Comparison of ENCODE assay signal across 1 cellular context in the genomic region with DNA sequence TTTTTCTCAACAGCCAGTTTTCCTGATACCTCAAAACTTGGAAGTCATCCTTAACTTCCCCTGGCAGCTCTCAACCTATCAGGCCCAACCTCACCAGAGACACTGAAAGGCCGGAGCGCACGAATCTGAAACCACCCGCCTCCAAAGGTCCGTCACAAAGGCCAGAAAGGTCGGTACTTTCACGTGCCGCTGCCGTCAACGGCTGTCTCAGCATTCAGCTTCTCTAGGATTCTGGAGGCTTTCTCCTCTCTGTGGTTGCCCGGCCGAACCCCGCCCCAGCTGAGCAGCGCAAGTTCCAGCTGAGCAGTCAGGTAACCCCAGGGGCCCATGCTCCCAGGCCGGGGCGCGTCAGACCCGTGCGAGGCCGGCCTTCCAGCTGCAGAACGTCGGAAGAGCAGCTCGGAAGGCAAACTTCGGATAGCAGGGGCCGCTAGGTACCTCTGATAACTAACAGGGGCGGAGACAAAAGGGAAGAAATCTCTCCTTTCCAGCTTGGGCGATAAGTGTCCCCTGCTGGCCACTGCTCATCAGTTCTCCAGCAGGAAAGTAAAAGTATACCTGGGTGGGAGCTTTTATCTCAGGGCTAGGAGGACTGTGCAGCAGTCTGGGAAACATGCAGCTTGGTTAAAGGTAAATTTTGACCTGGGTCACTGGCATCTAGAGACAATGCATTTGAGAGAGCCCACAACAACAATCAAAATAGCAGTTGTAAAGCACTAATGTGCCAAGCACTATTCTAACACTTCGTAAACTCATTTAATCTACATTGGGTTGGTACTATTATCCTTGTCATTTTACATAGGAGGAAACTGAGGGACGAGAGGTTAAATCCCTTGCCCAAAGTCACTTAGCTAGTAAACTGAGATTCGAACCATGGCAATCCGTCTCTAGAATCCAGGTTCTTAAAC.
TF ChIP-seq lines count a peak whose summit lies in the region.

No MANE protein-coding gene starts in this region.

TF ChIP-seq in HepG2, 621 proteins besides CTCF, POLR2A, EP300 and RAD21 (continued from another document):
- TF ChIP-seq, protein P1, sequence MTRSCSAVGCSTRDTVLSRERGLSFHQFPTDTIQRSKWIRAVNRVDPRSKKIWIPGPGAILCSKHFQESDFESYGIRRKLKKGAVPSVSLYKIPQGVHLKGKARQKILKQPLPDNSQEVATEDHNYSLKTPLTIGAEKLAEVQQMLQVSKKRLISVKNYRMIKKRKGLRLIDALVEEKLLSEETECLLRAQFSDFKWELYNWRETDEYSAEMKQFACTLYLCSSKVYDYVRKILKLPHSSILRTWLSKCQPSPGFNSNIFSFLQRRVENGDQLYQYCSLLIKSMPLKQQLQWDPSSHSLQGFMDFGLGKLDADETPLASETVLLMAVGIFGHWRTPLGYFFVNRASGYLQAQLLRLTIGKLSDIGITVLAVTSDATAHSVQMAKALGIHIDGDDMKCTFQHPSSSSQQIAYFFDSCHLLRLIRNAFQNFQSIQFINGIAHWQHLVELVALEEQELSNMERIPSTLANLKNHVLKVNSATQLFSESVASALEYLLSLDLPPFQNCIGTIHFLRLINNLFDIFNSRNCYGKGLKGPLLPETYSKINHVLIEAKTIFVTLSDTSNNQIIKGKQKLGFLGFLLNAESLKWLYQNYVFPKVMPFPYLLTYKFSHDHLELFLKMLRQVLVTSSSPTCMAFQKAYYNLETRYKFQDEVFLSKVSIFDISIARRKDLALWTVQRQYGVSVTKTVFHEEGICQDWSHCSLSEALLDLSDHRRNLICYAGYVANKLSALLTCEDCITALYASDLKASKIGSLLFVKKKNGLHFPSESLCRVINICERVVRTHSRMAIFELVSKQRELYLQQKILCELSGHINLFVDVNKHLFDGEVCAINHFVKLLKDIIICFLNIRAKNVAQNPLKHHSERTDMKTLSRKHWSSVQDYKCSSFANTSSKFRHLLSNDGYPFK (CRISPR knock-in tag; IDR thresholded peaks at IDR 0.05; ENCODE audit: borderline replicate concordance) = peak; percentile 84; the same call in 1 of the 2 replicates
- peak; percentile 67; the same call in 1 of the 2 replicates for TF ChIP-seq SIX1 (CRISPR knock-in tag; IDR thresholded peaks at IDR 0.05; ENCODE audit: borderline replicate concordance)
- TF ChIP-seq, protein P2, sequence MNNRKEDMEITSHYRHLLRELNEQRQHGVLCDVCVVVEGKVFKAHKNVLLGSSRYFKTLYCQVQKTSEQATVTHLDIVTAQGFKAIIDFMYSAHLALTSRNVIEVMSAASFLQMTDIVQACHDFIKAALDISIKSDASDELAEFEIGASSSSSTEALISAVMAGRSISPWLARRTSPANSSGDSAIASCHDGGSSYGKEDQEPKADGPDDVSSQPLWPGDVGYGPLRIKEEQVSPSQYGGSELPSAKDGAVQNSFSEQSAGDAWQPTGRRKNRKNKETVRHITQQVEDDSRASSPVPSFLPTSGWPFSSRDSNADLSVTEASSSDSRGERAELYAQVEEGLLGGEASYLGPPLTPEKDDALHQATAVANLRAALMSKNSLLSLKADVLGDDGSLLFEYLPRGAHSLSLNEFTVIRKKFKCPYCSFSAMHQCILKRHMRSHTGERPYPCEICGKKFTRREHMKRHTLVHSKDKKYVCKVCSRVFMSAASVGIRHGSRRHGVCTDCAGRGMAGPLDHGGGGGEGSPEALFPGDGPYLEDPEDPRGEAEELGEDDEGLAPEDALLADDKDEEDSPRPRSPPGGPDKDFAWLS (CRISPR knock-in tag; IDR thresholded peaks at IDR 0.05; ENCODE audit: borderline replicate concordance) = no peak
- TF ChIP-seq PHF5A (CRISPR knock-in tag; IDR thresholded peaks at IDR 0.05; ENCODE audit: low read depth, unreplicated experiment) = peak; percentile 30
- TF ChIP-seq FOXM1 (CRISPR knock-in tag; IDR thresholded peaks at IDR 0.05) = no peak
- TF ChIP-seq ZNF326 (CRISPR knock-in tag; IDR thresholded peaks at IDR 0.05; ENCODE audit: borderline replicate concordance) = no peak
- peak; percentile 58; the same call in 1 of the 2 replicates for TF ChIP-seq RFXANK (CRISPR knock-in tag; IDR thresholded peaks at IDR 0.05)
- TF ChIP-seq U2AF1 (optimal IDR thresholded peaks at IDR 0.05; ENCODE audit: low read depth, low read length) = peak; percentile 87
- TF ChIP-seq, protein P3, sequence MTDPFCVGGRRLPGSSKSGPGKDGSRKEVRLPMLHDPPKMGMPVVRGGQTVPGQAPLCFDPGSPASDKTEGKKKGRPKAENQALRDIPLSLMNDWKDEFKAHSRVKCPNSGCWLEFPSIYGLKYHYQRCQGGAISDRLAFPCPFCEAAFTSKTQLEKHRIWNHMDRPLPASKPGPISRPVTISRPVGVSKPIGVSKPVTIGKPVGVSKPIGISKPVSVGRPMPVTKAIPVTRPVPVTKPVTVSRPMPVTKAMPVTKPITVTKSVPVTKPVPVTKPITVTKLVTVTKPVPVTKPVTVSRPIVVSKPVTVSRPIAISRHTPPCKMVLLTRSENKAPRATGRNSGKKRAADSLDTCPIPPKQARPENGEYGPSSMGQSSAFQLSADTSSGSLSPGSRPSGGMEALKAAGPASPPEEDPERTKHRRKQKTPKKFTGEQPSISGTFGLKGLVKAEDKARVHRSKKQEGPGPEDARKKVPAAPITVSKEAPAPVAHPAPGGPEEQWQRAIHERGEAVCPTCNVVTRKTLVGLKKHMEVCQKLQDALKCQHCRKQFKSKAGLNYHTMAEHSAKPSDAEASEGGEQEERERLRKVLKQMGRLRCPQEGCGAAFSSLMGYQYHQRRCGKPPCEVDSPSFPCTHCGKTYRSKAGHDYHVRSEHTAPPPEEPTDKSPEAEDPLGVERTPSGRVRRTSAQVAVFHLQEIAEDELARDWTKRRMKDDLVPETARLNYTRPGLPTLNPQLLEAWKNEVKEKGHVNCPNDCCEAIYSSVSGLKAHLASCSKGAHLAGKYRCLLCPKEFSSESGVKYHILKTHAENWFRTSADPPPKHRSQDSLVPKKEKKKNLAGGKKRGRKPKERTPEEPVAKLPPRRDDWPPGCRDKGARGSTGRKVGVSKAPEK (CRISPR knock-in tag; IDR thresholded peaks at IDR 0.05; ENCODE audit: borderline replicate concordance) = no peak
- peak; percentile 89; the same call in 1 of the 2 replicates for TF ChIP-seq ZZZ3 (CRISPR knock-in tag; IDR thresholded peaks at IDR 0.05; ENCODE audit: borderline replicate concordance)
- TF ChIP-seq, protein P4, sequence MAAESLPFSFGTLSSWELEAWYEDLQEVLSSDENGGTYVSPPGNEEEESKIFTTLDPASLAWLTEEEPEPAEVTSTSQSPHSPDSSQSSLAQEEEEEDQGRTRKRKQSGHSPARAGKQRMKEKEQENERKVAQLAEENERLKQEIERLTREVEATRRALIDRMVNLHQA (CRISPR knock-in tag; IDR thresholded peaks at IDR 0.05) = no peak
- no peak for TF ChIP-seq TBX3 (IDR thresholded peaks at IDR 0.05; ENCODE audit: borderline replicate concordance)
- TF ChIP-seq ZBTB21 (CRISPR knock-in tag; IDR thresholded peaks at IDR 0.05) = peak; percentile 49; the same call in 1 of the 2 replicates
- TF ChIP-seq, protein P5, sequence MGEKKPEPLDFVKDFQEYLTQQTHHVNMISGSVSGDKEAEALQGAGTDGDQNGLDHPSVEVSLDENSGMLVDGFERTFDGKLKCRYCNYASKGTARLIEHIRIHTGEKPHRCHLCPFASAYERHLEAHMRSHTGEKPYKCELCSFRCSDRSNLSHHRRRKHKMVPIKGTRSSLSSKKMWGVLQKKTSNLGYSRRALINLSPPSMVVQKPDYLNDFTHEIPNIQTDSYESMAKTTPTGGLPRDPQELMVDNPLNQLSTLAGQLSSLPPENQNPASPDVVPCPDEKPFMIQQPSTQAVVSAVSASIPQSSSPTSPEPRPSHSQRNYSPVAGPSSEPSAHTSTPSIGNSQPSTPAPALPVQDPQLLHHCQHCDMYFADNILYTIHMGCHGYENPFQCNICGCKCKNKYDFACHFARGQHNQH (CRISPR knock-in tag; IDR thresholded peaks at IDR 0.05) = peak; percentile 95
- peak; percentile 98 for TF ChIP-seq KMT2B (CRISPR knock-in tag; IDR thresholded peaks at IDR 0.05)
- peak; percentile 71 for TF ChIP-seq TEAD3 (CRISPR knock-in tag; optimal IDR thresholded peaks at IDR 0.05; ENCODE audit: borderline replicate concordance)
- TF ChIP-seq NFE2L2 (IDR thresholded peaks at IDR 0.05; ENCODE audit: low read length) = no peak
- no peak for TF ChIP-seq ZNF75D (CRISPR knock-in tag; IDR thresholded peaks at IDR 0.05; ENCODE audit: borderline replicate concordance)
- no peak for TF ChIP-seq MLLT10 (CRISPR knock-in tag; IDR thresholded peaks at IDR 0.05)
- peak; percentile 93 for TF ChIP-seq MEIS2 (CRISPR knock-in tag; IDR thresholded peaks at IDR 0.05)
- TF ChIP-seq NCOA5 (CRISPR knock-in tag; IDR thresholded peaks at IDR 0.05) = no peak
- TF ChIP-seq, protein P6, sequence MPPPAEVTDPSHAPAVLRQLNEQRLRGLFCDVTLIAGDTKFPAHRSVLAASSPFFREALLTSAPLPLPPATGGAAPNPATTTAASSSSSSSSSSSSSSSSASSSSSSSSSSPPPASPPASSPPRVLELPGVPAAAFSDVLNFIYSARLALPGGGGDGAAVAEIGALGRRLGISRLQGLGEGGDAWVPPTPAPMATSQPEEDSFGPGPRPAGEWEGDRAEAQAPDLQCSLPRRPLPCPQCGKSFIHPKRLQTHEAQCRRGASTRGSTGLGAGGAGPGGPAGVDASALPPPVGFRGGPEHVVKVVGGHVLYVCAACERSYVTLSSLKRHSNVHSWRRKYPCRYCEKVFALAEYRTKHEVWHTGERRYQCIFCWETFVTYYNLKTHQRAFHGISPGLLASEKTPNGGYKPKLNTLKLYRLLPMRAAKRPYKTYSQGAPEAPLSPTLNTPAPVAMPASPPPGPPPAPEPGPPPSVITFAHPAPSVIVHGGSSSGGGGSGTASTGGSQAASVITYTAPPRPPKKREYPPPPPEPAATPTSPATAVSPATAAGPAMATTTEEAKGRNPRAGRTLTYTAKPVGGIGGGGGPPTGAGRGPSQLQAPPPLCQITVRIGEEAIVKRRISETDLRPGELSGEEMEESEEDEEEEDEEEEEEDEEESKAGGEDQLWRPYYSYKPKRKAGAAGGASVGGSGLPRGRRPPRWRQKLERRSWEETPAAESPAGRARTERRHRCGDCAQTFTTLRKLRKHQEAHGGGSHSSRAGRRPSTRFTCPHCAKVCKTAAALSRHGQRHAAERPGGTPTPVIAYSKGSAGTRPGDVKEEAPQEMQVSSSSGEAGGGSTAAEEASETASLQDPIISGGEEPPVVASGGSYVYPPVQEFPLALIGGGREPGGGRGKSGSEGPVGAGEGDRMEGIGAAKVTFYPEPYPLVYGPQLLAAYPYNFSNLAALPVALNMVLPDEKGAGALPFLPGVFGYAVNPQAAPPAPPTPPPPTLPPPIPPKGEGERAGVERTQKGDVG (CRISPR knock-in tag; IDR thresholded peaks at IDR 0.05; ENCODE audit: borderline replicate concordance) = peak; percentile 90
- TF ChIP-seq, protein P7, sequence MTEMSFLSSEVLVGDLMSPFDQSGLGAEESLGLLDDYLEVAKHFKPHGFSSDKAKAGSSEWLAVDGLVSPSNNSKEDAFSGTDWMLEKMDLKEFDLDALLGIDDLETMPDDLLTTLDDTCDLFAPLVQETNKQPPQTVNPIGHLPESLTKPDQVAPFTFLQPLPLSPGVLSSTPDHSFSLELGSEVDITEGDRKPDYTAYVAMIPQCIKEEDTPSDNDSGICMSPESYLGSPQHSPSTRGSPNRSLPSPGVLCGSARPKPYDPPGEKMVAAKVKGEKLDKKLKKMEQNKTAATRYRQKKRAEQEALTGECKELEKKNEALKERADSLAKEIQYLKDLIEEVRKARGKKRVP (CRISPR knock-in tag; IDR thresholded peaks at IDR 0.05) = peak in 1 of 2 experiments; percentile 78; a peak in 1 of 4 replicates
- peak; percentile 81; the same call in 1 of the 2 replicates for TF ChIP-seq KDM3A (CRISPR knock-in tag; IDR thresholded peaks at IDR 0.05; ENCODE audit: low read depth)
- TF ChIP-seq ZNF841 (CRISPR knock-in tag; IDR thresholded peaks at IDR 0.05; ENCODE audit: borderline replicate concordance) = no peak
- TF ChIP-seq, protein P8, sequence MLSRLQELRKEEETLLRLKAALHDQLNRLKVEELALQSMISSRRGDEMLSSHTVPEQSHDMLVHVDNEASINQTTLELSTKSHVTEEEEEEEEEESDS (CRISPR knock-in tag; IDR thresholded peaks at IDR 0.05; ENCODE audit: borderline replicate concordance) = peak; percentile 94
- TF ChIP-seq, protein P9, sequence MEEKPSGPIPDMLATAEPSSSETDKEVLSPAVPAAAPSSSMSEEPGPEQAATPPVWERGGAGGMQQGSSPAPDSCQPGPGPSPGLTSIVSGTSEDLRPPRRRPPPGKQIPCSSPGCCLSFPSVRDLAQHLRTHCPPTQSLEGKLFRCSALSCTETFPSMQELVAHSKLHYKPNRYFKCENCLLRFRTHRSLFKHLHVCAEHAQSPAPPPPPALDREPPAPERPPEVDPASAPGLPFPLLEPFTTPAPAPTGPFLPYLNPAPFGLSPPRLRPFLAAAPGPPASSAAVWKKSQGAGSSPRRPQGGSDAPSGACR (CRISPR knock-in tag; IDR thresholded peaks at IDR 0.05) = peak; percentile 84; the same call in 1 of the 2 replicates
- TF ChIP-seq ZNF773 (CRISPR knock-in tag; IDR thresholded peaks at IDR 0.05; ENCODE audit: borderline replicate concordance) = no peak
- TF ChIP-seq ZBTB42 (CRISPR knock-in tag; IDR thresholded peaks at IDR 0.05) = peak; percentile 83; the same call in 1 of the 2 replicates
- peak; percentile 83; the same call in 1 of the 2 replicates for TF ChIP-seq ZNF430 (CRISPR knock-in tag; IDR thresholded peaks at IDR 0.05)
- peak; percentile 90 for TF ChIP-seq THAP11 (CRISPR knock-in tag; IDR thresholded peaks at IDR 0.05)
- TF ChIP-seq, protein P10, sequence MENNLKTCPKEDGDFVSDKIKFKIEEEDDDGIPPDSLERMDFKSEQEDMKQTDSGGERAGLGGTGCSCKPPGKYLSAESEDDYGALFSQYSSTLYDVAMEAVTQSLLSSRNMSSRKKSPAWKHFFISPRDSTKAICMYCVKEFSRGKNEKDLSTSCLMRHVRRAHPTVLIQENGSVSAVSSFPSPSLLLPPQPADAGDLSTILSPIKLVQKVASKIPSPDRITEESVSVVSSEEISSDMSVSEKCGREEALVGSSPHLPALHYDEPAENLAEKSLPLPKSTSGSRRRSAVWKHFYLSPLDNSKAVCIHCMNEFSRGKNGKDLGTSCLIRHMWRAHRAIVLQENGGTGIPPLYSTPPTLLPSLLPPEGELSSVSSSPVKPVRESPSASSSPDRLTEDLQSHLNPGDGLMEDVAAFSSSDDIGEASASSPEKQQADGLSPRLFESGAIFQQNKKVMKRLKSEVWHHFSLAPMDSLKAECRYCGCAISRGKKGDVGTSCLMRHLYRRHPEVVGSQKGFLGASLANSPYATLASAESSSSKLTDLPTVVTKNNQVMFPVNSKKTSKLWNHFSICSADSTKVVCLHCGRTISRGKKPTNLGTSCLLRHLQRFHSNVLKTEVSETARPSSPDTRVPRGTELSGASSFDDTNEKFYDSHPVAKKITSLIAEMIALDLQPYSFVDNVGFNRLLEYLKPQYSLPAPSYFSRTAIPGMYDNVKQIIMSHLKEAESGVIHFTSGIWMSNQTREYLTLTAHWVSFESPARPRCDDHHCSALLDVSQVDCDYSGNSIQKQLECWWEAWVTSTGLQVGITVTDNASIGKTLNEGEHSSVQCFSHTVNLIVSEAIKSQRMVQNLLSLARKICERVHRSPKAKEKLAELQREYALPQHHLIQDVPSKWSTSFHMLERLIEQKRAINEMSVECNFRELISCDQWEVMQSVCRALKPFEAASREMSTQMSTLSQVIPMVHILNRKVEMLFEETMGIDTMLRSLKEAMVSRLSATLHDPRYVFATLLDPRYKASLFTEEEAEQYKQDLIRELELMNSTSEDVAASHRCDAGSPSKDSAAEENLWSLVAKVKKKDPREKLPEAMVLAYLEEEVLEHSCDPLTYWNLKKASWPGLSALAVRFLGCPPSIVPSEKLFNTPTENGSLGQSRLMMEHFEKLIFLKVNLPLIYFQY (CRISPR knock-in tag; IDR thresholded peaks at IDR 0.05; ENCODE audit: borderline replicate concordance) = peak; percentile 49; the same call in 1 of the 2 replicates
- peak; percentile 60; the same call in 1 of the 2 replicates for TF ChIP-seq ZNF230 (CRISPR knock-in tag; IDR thresholded peaks at IDR 0.05)
